19 cellular contexts compared by ENCODE assay signal in the genomic region with DNA sequence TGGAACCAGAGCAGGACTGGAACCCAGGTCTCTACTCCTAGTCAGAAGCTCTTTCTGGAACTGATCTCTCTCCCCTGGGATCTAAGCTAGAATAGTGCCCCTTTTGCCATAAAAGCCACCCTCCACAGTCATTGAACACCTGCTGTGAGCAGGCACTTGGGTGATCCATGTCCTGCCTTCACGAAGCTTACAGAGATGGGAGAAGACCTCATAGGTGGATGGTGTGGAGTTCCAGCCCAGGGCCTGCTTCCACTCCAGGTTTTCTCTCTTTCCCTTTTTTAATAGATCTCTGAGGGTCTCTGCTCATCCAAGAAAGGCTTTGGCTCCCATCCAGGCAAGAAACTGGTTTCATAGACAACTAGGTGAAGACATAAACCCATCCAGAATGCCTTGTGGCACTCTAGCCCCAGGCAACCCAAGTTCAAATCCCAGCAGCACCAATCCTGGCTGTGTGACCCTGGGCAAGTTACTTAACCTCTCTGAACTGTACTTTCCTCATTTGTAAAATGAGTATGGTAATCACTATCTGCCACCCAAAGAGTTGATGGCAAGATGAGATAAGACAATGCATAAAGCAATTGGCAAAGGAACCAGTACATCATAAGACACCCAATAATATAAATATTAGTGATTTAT. TPM values are rescaled to one million over a fixed set of nuclear protein-coding genes. Genes with fewer than 3 reads are reported as not detected.
DNase-seq lines count a peak whose midpoint lies in the region; ATAC-seq, FAIRE-seq and TF ChIP-seq lines count a peak whose summit lies in the region.
"Had no signal": no experiment of that assay in that cellular context is flagged by ENCODE, and none has a peak within 500 bp of the region (broad histone marks: within the 10 kb centered on the region; RNA-seq: fewer than 3 reads in every experiment).

No MANE protein-coding gene starts in this region.

- DNase-seq in A673 (ENCODE audit: low spot score): peak; percentile 24
- DNase-seq in GM23338 (ENCODE audit: low spot score): no peak
- peak; percentile 22 for DNase-seq in SK-N-DZ (ENCODE audit: low spot score)
- DNase-seq in osteoblast (ENCODE audit: insufficient read length, low spot score, missing footprints): peak; percentile 25
- no peak for DNase-seq in small intestine
- no peak for DNase-seq in activated T-helper 1 cell treated with anti-CD3 and anti-CD28 coated beads, Interleukin-12 subunit alpha, Interleukin-12 subunit beta, Interleukin-2, Interleukin-4 antibody, amounts not matched to agents 30 ng/mL and 10 ng/mL and 1 ng/mL, durations not matched to agents 14 hours and 24 hours and 36 hours (ENCODE audit: low spot score)
- DNase-seq in activated naive CD4-positive, alpha-beta T cell treated with anti-CD3 and anti-CD28 coated beads, Interleukin-2, amount 50 U/mL, for 72 hours (ENCODE audit: low spot score in 2 of 2): no peak
- DNase-seq: CD8-positive, alpha-beta T cell; DMS153; DMS79 treated with DMSO at 0.1 percent for 48 hours; EL; GM23248; HFFc6 had no signal

- H3K36me3 ChIP-seq in A673 (ENCODE audit: insufficient read depth, low read length, poor library complexity, severe bottlenecking) (no peaks in the 10 kb centered on the region), GM23338 (ENCODE audit: insufficient read depth) (no peaks in the 10 kb centered on the region), osteoblast (ENCODE audit: insufficient read depth, low read length) (no peaks in the 10 kb centered on the region), small intestine (ENCODE audit: control insufficient read depth in 2 of 2, insufficient read depth in 2 of 2, low read length in 2 of 2) (no peaks in the 10 kb centered on the region)
- H3K36me3 ChIP-seq: BE2C, HAP-1 had no signal

- TF ChIP-seq CTCF in A673 (conservative IDR thresholded peaks at IDR 0.05; ENCODE audit: low read depth, low read length) (no peak), GM23338 (conservative IDR thresholded peaks at IDR 0.05; ENCODE audit: low read depth in 2 of 2) (no peak), osteoblast (IDR thresholded peaks at IDR 0.05; ENCODE audit: extremely low read depth, low read depth, low read length) (no peak)

- no peaks in the 10 kb centered on the region for H3K79me2 ChIP-seq in GM23338 (replicated peaks; ENCODE audit: insufficient read depth)
- no peaks in the 10 kb centered on the region for H3K79me2 ChIP-seq in osteoblast (ENCODE audit: insufficient read depth, low read length)

- H3K4me1 Mint-ChIP-seq in GM23338: peaks cover 26% of the 10 kb centered on the region
- H3K4me1 Mint-ChIP-seq in activated T-helper 1 cell treated with anti-CD3 and anti-CD28 coated beads, Interleukin-12 subunit alpha, Interleukin-12 subunit beta, Interleukin-2, Interleukin-4 antibody, amounts not matched to agents 30 ng/mL and 10 ng/mL and 1 ng/mL, durations not matched to agents 14 hours and 24 hours and 36 hours (ENCODE audit: low read depth): peaks cover 3% of the 10 kb centered on the region

- no peaks in the 10 kb centered on the region for H3K9me3 ChIP-seq in A673 (ENCODE audit: low read depth, low read length, poor library complexity, severe bottlenecking)
- no peaks in the 10 kb centered on the region for H3K9me3 ChIP-seq in osteoblast (ENCODE audit: low read depth, low read length)
- H3K9me3 ChIP-seq in small intestine (ENCODE audit: control insufficient read depth, low read depth): no peaks in the 10 kb centered on the region
- H3K9me3 ChIP-seq: BE2C had no signal

- no peak overlapping the region for H2AFZ ChIP-seq in GM23338
- no peak overlapping the region for H2AFZ ChIP-seq in osteoblast (ENCODE audit: low read length)
- H2AFZ ChIP-seq: GM23248 had no signal

- H3K27ac Mint-ChIP-seq in GM23338: no peak overlapping the region
- H3K27ac Mint-ChIP-seq in activated T-helper 1 cell treated with anti-CD3 and anti-CD28 coated beads, Interleukin-12 subunit alpha, Interleukin-12 subunit beta, Interleukin-2, Interleukin-4 antibody, amounts not matched to agents 30 ng/mL and 10 ng/mL and 1 ng/mL, durations not matched to agents 14 hours and 24 hours and 36 hours: no peak overlapping the region
- no peak overlapping the region for H3K27ac Mint-ChIP-seq in activated naive CD4-positive, alpha-beta T cell treated with anti-CD3 and anti-CD28 coated beads, Interleukin-2, amount 50 U/mL, for 72 hours
- H3K27ac Mint-ChIP-seq: CD14-positive monocyte; CD8-positive, alpha-beta T cell; HFFc6 had no signal

- H3K4me2 ChIP-seq in GM23338 (no peak overlapping the region), osteoblast (ENCODE audit: insufficient read depth, low read length) (no peak overlapping the region)

- FAIRE-seq in small intestine (lab: Jason Lieb, UNC): no peak
- FAIRE-seq: A204.1, D721Med, GM12892 had no signal

- CTCF ChIA-PET in A673 (lab: Charles Lee): no interaction called here

- ATAC-seq in GM23338: 0 out of 3 replicates have a peak, but pooled peaks have one; percentile 19
- no peak for ATAC-seq in activated naive CD4-positive, alpha-beta T cell treated with anti-CD3 and anti-CD28 coated beads, Interleukin-2, amount 50 U/mL, for 72 hours
- ATAC-seq: CD8-positive, alpha-beta T cell had no signal

- H3K9me2 ChIP-seq in GM23338 (ENCODE audit: insufficient read depth): no peaks in the 10 kb centered on the region

- POLR2A ChIA-PET in A673 (lab: Charles Lee; ENCODE audit: low non-redundant PET): no interaction called here

- peaks cover 6% of the 10 kb centered on the region; the same call in 1 of the 2 replicates for H3F3A ChIP-seq in GM23338 (replicated peaks; ENCODE audit: low read depth)

- peaks cover 2% of the 10 kb centered on the region for H3K27me3 Mint-ChIP-seq in GM23338 (ENCODE audit: insufficient read depth, low read depth, poor library complexity)
- H3K27me3 Mint-ChIP-seq in activated T-helper 1 cell treated with anti-CD3 and anti-CD28 coated beads, Interleukin-12 subunit alpha, Interleukin-12 subunit beta, Interleukin-2, Interleukin-4 antibody, amounts not matched to agents 30 ng/mL and 10 ng/mL and 1 ng/mL, durations not matched to agents 14 hours and 24 hours and 36 hours (ENCODE audit: insufficient read depth): peaks cover 12% of the 10 kb centered on the region

- H3K4me1 ChIP-seq in A673 (ENCODE audit: insufficient read depth, low read length, poor library complexity, severe bottlenecking): peaks cover 8% of the 10 kb centered on the region
- H3K4me1 ChIP-seq in GM23338 (ENCODE audit: insufficient read depth): peaks cover 24% of the 10 kb centered on the region
- no peaks in the 10 kb centered on the region for H3K4me1 ChIP-seq in osteoblast (ENCODE audit: insufficient read depth, low read length)
- H3K4me1 ChIP-seq in small intestine (ENCODE audit: control insufficient read depth in 2 of 2, insufficient read depth in 1 of 2, low read depth in 1 of 2, low read length in 1 of 2): no peaks in the 10 kb centered on the region
- H3K4me1 ChIP-seq: BE2C had no signal

- intact Hi-C loops in A673 (cut with micrococcal nuclease; ENCODE audit: unreplicated experiment): no loop called here
- intact Hi-C loops in activated T-helper 1 cell treated with anti-CD3 and anti-CD28 coated beads, Interleukin-12 subunit alpha, Interleukin-12 subunit beta, Interleukin-2, Interleukin-4 antibody, amounts not matched to agents 30 ng/mL and 10 ng/mL and 1 ng/mL, durations not matched to agents 14 hours and 24 hours and 36 hours (cut with micrococcal nuclease): no loop called here

- no peaks in the 10 kb centered on the region for H3K36me3 Mint-ChIP-seq in GM23338 (ENCODE audit: low read depth)
- no peaks in the 10 kb centered on the region for H3K36me3 Mint-ChIP-seq in activated T-helper 1 cell treated with anti-CD3 and anti-CD28 coated beads, Interleukin-12 subunit alpha, Interleukin-12 subunit beta, Interleukin-2, Interleukin-4 antibody, amounts not matched to agents 30 ng/mL and 10 ng/mL and 1 ng/mL, durations not matched to agents 14 hours and 24 hours and 36 hours (ENCODE audit: low read depth)
- no peaks in the 10 kb centered on the region for H3K36me3 Mint-ChIP-seq in activated naive CD4-positive, alpha-beta T cell treated with anti-CD3 and anti-CD28 coated beads, Interleukin-2, amount 50 U/mL, for 72 hours
- H3K36me3 Mint-ChIP-seq: CD14-positive monocyte; CD8-positive, alpha-beta T cell had no signal

- no peaks in the 10 kb centered on the region for H3K9me3 Mint-ChIP-seq in GM23338
- no peaks in the 10 kb centered on the region for H3K9me3 Mint-ChIP-seq in activated T-helper 1 cell treated with anti-CD3 and anti-CD28 coated beads, Interleukin-12 subunit alpha, Interleukin-12 subunit beta, Interleukin-2, Interleukin-4 antibody, amounts not matched to agents 30 ng/mL and 10 ng/mL and 1 ng/mL, durations not matched to agents 14 hours and 24 hours and 36 hours
- H3K9me3 Mint-ChIP-seq in activated naive CD4-positive, alpha-beta T cell treated with anti-CD3 and anti-CD28 coated beads, Interleukin-2, amount 50 U/mL, for 72 hours: no peaks in the 10 kb centered on the region
- H3K9me3 Mint-ChIP-seq: CD8-positive, alpha-beta T cell had no signal

- WGBS in small intestine, 3 donors: 85 to 86% (median 85%) methylated on average over 1 of the region's 1 CpG

- H3K4me3 ChIP-seq in A673 (ENCODE audit: low read depth, low read length, poor library complexity, severe bottlenecking): no peak overlapping the region
- no peak overlapping the region for H3K4me3 ChIP-seq in GM23338
- no peak overlapping the region for H3K4me3 ChIP-seq in osteoblast (ENCODE audit: insufficient read depth, low read length)
- no peak overlapping the region for H3K4me3 ChIP-seq in small intestine (ENCODE audit: low read depth in 1 of 2, low read length in 2 of 2)
- H3K4me3 ChIP-seq: GM23248, HAP-1 had no signal

- H3K27ac ChIP-seq in A673 (ENCODE audit: low read depth, low read length, poor library complexity, severe bottlenecking) (no peak overlapping the region), GM23338 (ENCODE audit: low read depth) (no peak overlapping the region), osteoblast (ENCODE audit: low read depth, low read length) (no peak overlapping the region), small intestine (ENCODE audit: low read depth in 1 of 2, low read length in 1 of 2) (no peak overlapping the region)
- H3K27ac ChIP-seq: GM23248 had no signal

- H3K27me3 ChIP-seq in A673 (replicated peaks; ENCODE audit: insufficient read depth, low read depth, low read length, poor library complexity) (no peaks in the 10 kb centered on the region), GM23338 (ENCODE audit: insufficient read depth) (no peaks in the 10 kb centered on the region), osteoblast (ENCODE audit: insufficient read depth, low read length) (no peaks in the 10 kb centered on the region), small intestine (ENCODE audit: control insufficient read depth in 2 of 2, insufficient read depth in 2 of 2, low read length in 2 of 2) (no peaks in the 10 kb centered on the region)
- H3K27me3 ChIP-seq: BE2C had no signal

- no peaks in the 10 kb centered on the region for H4K20me1 ChIP-seq in GM23338 (replicated peaks; ENCODE audit: insufficient read depth)
- no peaks in the 10 kb centered on the region for H4K20me1 ChIP-seq in osteoblast (ENCODE audit: insufficient read depth, low read length)

- no peak overlapping the region for H3K4me3 Mint-ChIP-seq in GM23338
- no peak overlapping the region for H3K4me3 Mint-ChIP-seq in activated T-helper 1 cell treated with anti-CD3 and anti-CD28 coated beads, Interleukin-12 subunit alpha, Interleukin-12 subunit beta, Interleukin-2, Interleukin-4 antibody, amounts not matched to agents 30 ng/mL and 10 ng/mL and 1 ng/mL, durations not matched to agents 14 hours and 24 hours and 36 hours
- H3K4me3 Mint-ChIP-seq: CD14-positive monocyte; CD8-positive, alpha-beta T cell; HFFc6 had no signal

- no TSS peak for BruUV-seq in A673 (replicated peaks; lab: Mats Ljungman, UMichigan)

RNA-seq across cellular contexts. Expression of gene TMEM51, which starts 46.4 kb away (rescaled TPM):
- total RNA-seq in A673 (2021) (1.7 TPM in 2 replicates), osteoblast (0.59 and 0.72 TPM in 2 replicates)
- 5.2 and 7.9 TPM in 2 replicates for total RNA-seq in GM23338 (2014; rRNA removed; shearing (Covaris generic))
- polyA plus RNA-seq in GM23338 (2016; fragmentation: Nextera tagmentation; extraction: Ambion mirVana) (4.0 and 4.7 TPM in 2 replicates), small intestine (10 to 100 TPM; 16.3 to 25.2 (median 17.8) TPM)
- polyA plus RNA-seq in SK-N-DZ (2014; cell fraction: cytosol; rRNA removed): 27.4 and 37.8 TPM in 2 replicates
- 11.9 and 19.9 TPM in 2 replicates for polyA plus RNA-seq in SK-N-DZ (2014; cell fraction: nucleus; rRNA removed)
- total RNA-seq in activated T-helper 1 cell treated with anti-CD3 and anti-CD28 coated beads, Interleukin-12 subunit alpha, Interleukin-12 subunit beta, Interleukin-2, Interleukin-4 antibody, amounts not matched to agents 30 ng/mL and 10 ng/mL and 1 ng/mL, durations not matched to agents 14 hours and 24 hours and 36 hours: 0.21 TPM in 1 of 2 replicates, not detected in the other
- total RNA-seq in activated naive CD4-positive, alpha-beta T cell treated with anti-CD3 and anti-CD28 coated beads, Interleukin-2, amount 50 U/mL, for 72 hours: under 1 TPM in 1 of 2 donors, not detected in 1; 0.35 TPM
- total RNA-seq: CD8-positive, alpha-beta T cell had no signal

Comparison
In these comparisons a context has a peak if more than half of its experiments do, and no peak if none do; other contexts are left out.
1. DNase-seq: peak in A673 (single experiment), SK-N-DZ (single experiment) and osteoblast (single experiment); none in GM23338 (single experiment), small intestine (single experiment), activated T-helper 1 cell treated with anti-CD3 and anti-CD28 coated beads, Interleukin-12 subunit alpha, Interleukin-12 subunit beta, Interleukin-2, Interleukin-4 antibody, amounts not matched to agents 30 ng/mL and 10 ng/mL and 1 ng/mL, durations not matched to agents 14 hours and 24 hours and 36 hours (single experiment) and activated naive CD4-positive, alpha-beta T cell treated with anti-CD3 and anti-CD28 coated beads, Interleukin-2, amount 50 U/mL, for 72 hours (0 of 2).